Comparison of ENCODE assay signal across 18 cellular contexts in the genomic region with DNA sequence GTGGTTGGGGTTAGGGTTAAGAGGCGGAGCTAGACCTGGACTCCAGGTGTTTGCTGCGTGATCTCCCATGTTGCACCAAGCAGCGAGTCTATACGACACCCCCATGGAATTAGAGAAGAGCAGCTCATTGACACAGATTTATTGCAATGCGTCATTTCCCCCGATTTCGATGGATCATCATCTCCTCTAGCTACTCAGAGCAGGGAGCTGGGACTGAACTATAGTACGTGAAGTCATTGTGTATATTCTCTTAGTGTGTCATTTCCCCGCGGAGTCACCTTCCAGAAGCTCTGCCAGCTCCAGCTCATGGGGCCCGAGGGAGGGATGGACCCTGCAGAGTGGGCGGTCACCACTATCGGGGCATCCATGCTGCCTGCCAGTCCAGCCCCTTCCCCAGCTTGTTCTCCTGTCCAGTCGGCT. TPM values are rescaled to one million over a fixed set of nuclear protein-coding genes. Genes with fewer than 3 reads are reported as not detected.
DNase-seq lines count a peak whose midpoint lies in the region; ATAC-seq, FAIRE-seq and TF ChIP-seq lines count a peak whose summit lies in the region.
"Had no signal": no experiment of that assay in that cellular context is flagged by ENCODE, and none has a peak within 500 bp of the region (broad histone marks: within the 10 kb centered on the region; RNA-seq: fewer than 3 reads in every experiment).

No MANE protein-coding gene starts in this region.

- WGBS in hepatocyte (ENCODE audit: low lambda C conversion rate, missing lambda C conversion rate) = 93% methylated on average over 13 of the region's 14 CpGs

- peak; percentile 20 for DNase-seq in activated T-cell treated with anti-CD3 and anti-CD28 coated beads, Interleukin-2, amount 50 U/mL, for 24 hours
- DNase-seq in activated T-cell treated with anti-CD3 and anti-CD28 coated beads, Interleukin-2, amount 50 U/mL, for 1 hour = no peak
- DNase-seq in PC-3 (peak; percentile 99), fibroblast of peridontal ligament (ENCODE audit: extremely low read depth) (peak; percentile 33), pulmonary artery endothelial cell (ENCODE audit: low read depth, low spot score) (peak; percentile 64), hepatocyte (ENCODE audit: low spot score) (no peak), GM12892 (ENCODE audit: insufficient read length) (no peak), GM10266 (ENCODE audit: extremely low spot score) (no peak)
- DNase-seq: activated CD8-positive, alpha-beta memory T cell treated with anti-CD3 and anti-CD28 coated beads, Interleukin-2, amount 10 ng/mL, durations not matched to agents 7 days and 5 days; activated naive CD4-positive, alpha-beta T cell treated with anti-CD3 and anti-CD28 coated beads for 36 hours; CD4-positive, alpha-beta memory T cell; DMS79; foreskin melanocyte; HCEC 1CT; NCI-H2107; NCI-H748 treated with DMSO at 0.1 percent for 48 hours; occipital lobe; thyroid gland had no signal

- CTCF ChIA-PET in PC-3 (lab: Charles Lee) = interaction anchor here (1.0 to 1.3 kb wide), 2 partner anchors 28 to 156 kb away, joined by 8 to 15 read pairs; no protein-coding TSS in a partner anchor

- H3K27me3 ChIP-seq in PC-3 (ENCODE audit: low read length) (no peaks in the 10 kb centered on the region), hepatocyte (no peaks in the 10 kb centered on the region)
- H3K27me3 ChIP-seq: thyroid gland had no signal

- no peaks in the 10 kb centered on the region for H3K9me2 ChIP-seq in PC-3 (replicated peaks; ENCODE audit: low read length)
- no peaks in the 10 kb centered on the region for H3K9me2 ChIP-seq in hepatocyte (replicated peaks; ENCODE audit: insufficient read depth)

- POLR2A ChIA-PET in PC-3 (lab: Charles Lee; ENCODE audit: unreplicated experiment) = interaction anchor here (0.5 to 1.0 kb wide), 4 partner anchors 34 to 381 kb away, joined by 3 read pairs; no protein-coding TSS in a partner anchor

- TF ChIP-seq CTCF in PC-3 (conservative IDR thresholded peaks at IDR 0.05; ENCODE audit: low read depth, low read length) (no peak), hepatocyte (IDR thresholded peaks at IDR 0.05; ENCODE audit: poor library complexity) (no peak), GM10266 (IDR thresholded peaks at IDR 0.05; ENCODE audit: control insufficient read depth, insufficient read depth, low read depth, missing control alignments) (no peak)

- H3K36me3 Mint-ChIP-seq in activated T-cell treated with anti-CD3 and anti-CD28 coated beads, Interleukin-2, amount 50 U/mL, for 24 hours (ENCODE audit: low read depth) = no peaks in the 10 kb centered on the region
- H3K36me3 Mint-ChIP-seq: activated CD8-positive, alpha-beta memory T cell treated with anti-CD3 and anti-CD28 coated beads, Interleukin-2, amount 10 ng/mL, durations not matched to agents 7 days and 5 days; CD4-positive, alpha-beta memory T cell had no signal

- peaks cover 24% of the 10 kb centered on the region for H3K27me3 Mint-ChIP-seq in activated T-cell treated with anti-CD3 and anti-CD28 coated beads, Interleukin-2, amount 50 U/mL, for 24 hours

- peak overlapping the region; percentile 94 for H3K9ac ChIP-seq in PC-3 (ENCODE audit: low read length)

- peak overlapping the region; percentile 3; the same call in 1 of the 2 replicates for H3K4me3 ChIP-seq in PC-3 (ENCODE audit: low read length)
- H3K4me3 ChIP-seq in hepatocyte = no peak overlapping the region
- H3K4me3 ChIP-seq: thyroid gland had no signal

- no TSS peak for BruUV-seq in PC-3 (replicated peaks; lab: Mats Ljungman, UMichigan)

- H3K9me3 ChIP-seq in PC-3 (ENCODE audit: low read length) (no peaks in the 10 kb centered on the region), hepatocyte (ENCODE audit: low read depth) (no peaks in the 10 kb centered on the region)
- H3K9me3 ChIP-seq: thyroid gland had no signal

- peaks cover 14% of the 10 kb centered on the region for H3F3A ChIP-seq in PC-3 (ENCODE audit: low read length, unreplicated experiment)

- no peak overlapping the region for H3K4me3 Mint-ChIP-seq in activated T-cell treated with anti-CD3 and anti-CD28 coated beads, Interleukin-2, amount 50 U/mL, for 24 hours
- H3K4me3 Mint-ChIP-seq: activated CD8-positive, alpha-beta memory T cell treated with anti-CD3 and anti-CD28 coated beads, Interleukin-2, amount 10 ng/mL, durations not matched to agents 7 days and 5 days; activated naive CD4-positive, alpha-beta T cell treated with anti-CD3 and anti-CD28 coated beads for 36 hours; CD4-positive, alpha-beta memory T cell had no signal

- peaks cover 14% of the 10 kb centered on the region for H3K4me1 Mint-ChIP-seq in activated T-cell treated with anti-CD3 and anti-CD28 coated beads, Interleukin-2, amount 50 U/mL, for 24 hours (ENCODE audit: low read depth)
- H3K4me1 Mint-ChIP-seq: activated CD8-positive, alpha-beta memory T cell treated with anti-CD3 and anti-CD28 coated beads, Interleukin-2, amount 10 ng/mL, durations not matched to agents 7 days and 5 days had no signal

- FAIRE-seq in GM12892 (lab: Jason Lieb, UNC) = no peak

- H2AFZ ChIP-seq in PC-3 (ENCODE audit: low read length) = 0 out of 2 replicates have a peak overlapping the region, but pooled peaks have one; percentile 11
- H2AFZ ChIP-seq in hepatocyte = no peak overlapping the region

- no peak for TF ChIP-seq POLR2A in GM12892 (IDR thresholded peaks at IDR 0.05; ENCODE audit: low read depth, low read length)

- H3K27ac Mint-ChIP-seq in activated T-cell treated with anti-CD3 and anti-CD28 coated beads, Interleukin-2, amount 50 U/mL, for 24 hours = no peak overlapping the region
- H3K27ac Mint-ChIP-seq: activated CD8-positive, alpha-beta memory T cell treated with anti-CD3 and anti-CD28 coated beads, Interleukin-2, amount 10 ng/mL, durations not matched to agents 7 days and 5 days; activated naive CD4-positive, alpha-beta T cell treated with anti-CD3 and anti-CD28 coated beads for 36 hours; CD4-positive, alpha-beta memory T cell had no signal

- intact Hi-C loops in PC-3 (cut with micrococcal nuclease) = loop anchor here (2.0 kb wide), 1 partner anchor 42 kb away; no protein-coding TSS in a partner anchor

- H4K20me1 ChIP-seq in PC-3 (ENCODE audit: low read length) (no peaks in the 10 kb centered on the region), hepatocyte (ENCODE audit: insufficient read depth, poor library complexity, severe bottlenecking) (no peaks in the 10 kb centered on the region)

- H3K36me3 ChIP-seq in PC-3 (ENCODE audit: low read depth, low read length) = no peaks in the 10 kb centered on the region
- no peaks in the 10 kb centered on the region for H3K36me3 ChIP-seq in hepatocyte (replicated peaks; ENCODE audit: insufficient read depth, low read depth)
- H3K36me3 ChIP-seq: thyroid gland had no signal

- no peaks in the 10 kb centered on the region for H3K79me2 ChIP-seq in PC-3 (ENCODE audit: low read length)
- H3K79me2 ChIP-seq in hepatocyte = no peaks in the 10 kb centered on the region

- H3K9me3 Mint-ChIP-seq in activated T-cell treated with anti-CD3 and anti-CD28 coated beads, Interleukin-2, amount 50 U/mL, for 24 hours = no peaks in the 10 kb centered on the region
- H3K9me3 Mint-ChIP-seq: activated naive CD4-positive, alpha-beta T cell treated with anti-CD3 and anti-CD28 coated beads for 36 hours; CD4-positive, alpha-beta memory T cell had no signal

- H3K4me1 ChIP-seq in PC-3 (ENCODE audit: insufficient read depth, low read length) (peaks cover 83% of the 10 kb centered on the region), hepatocyte (ENCODE audit: insufficient read depth) (peaks cover 9% of the 10 kb centered on the region)

- H3K4me2 ChIP-seq in PC-3 (ENCODE audit: low read length) (peak overlapping the region; percentile 66), hepatocyte (no peak overlapping the region)

- H3K27ac ChIP-seq in PC-3 (ENCODE audit: low read length) = peak overlapping the region; percentile 98
- no peak overlapping the region for H3K27ac ChIP-seq in hepatocyte
- H3K27ac ChIP-seq: thyroid gland had no signal

- peak; percentile 56 for ATAC-seq in PC-3
- ATAC-seq: activated CD8-positive, alpha-beta memory T cell treated with anti-CD3 and anti-CD28 coated beads, Interleukin-2, amount 10 ng/mL, durations not matched to agents 7 days and 5 days had no signal

RNA-seq across cellular contexts. Expression of a gene that starts 7.5 kb away (rescaled TPM):
- total RNA-seq in PC-3 (2014; rRNA removed) (50.4 and 81.4 TPM in 2 replicates), pulmonary artery endothelial cell (35.1 and 51.1 TPM in 2 replicates), hepatocyte (8.6 and 13.9 TPM in 2 replicates)
- 6.4 and 7.3 TPM in 2 replicates for polyA plus RNA-seq in hepatocyte
- polyA plus RNA-seq in GM12892 (2012; ENCODE audit: missing spikeins) = 12.8 TPM

RNA-seq across cellular contexts. Expression of a gene that starts 48.9 kb away (rescaled TPM):
- total RNA-seq in PC-3 (2014; rRNA removed) = 8.1 and 9.2 TPM in 2 replicates
- 5.0 and 6.1 TPM in 2 replicates for total RNA-seq in pulmonary artery endothelial cell
- 13.8 and 21.5 TPM in 2 replicates for total RNA-seq in hepatocyte
- polyA plus RNA-seq in hepatocyte = 6.0 and 8.1 TPM in 2 replicates
- polyA plus RNA-seq in GM12892 (2012; ENCODE audit: missing spikeins) = 9.0 TPM

Comparison
In these comparisons a context has a peak if more than half of its experiments do, and no peak if none do; other contexts are left out.
1. DNase-seq: peak in activated T-cell treated with anti-CD3 and anti-CD28 coated beads, Interleukin-2, amount 50 U/mL, for 24 hours (single experiment), PC-3 (single experiment), fibroblast of peridontal ligament (single experiment) and pulmonary artery endothelial cell (single experiment); none in activated T-cell treated with anti-CD3 and anti-CD28 coated beads, Interleukin-2, amount 50 U/mL, for 1 hour (single experiment), hepatocyte (single experiment), GM12892 (single experiment) and GM10266 (single experiment).